In genomic region chr6:108653864-108654402, GRCh38 we compare ENCODE assay signal across 10 cellular contexts.
DNase-seq lines count a peak whose midpoint lies in the region; ATAC-seq, FAIRE-seq and TF ChIP-seq lines count a peak whose summit lies in the region.
"Had no signal": no experiment of that assay in that cellular context is flagged by ENCODE, and none has a peak within 500 bp of the region (broad histone marks: within the 10 kb centered on the region; RNA-seq: fewer than 3 reads in every experiment).

No MANE protein-coding gene starts in this region.

- no peaks in the 10 kb centered on the region for H3K27me3 ChIP-seq in CD4-positive, alpha-beta T cell (ENCODE audit: control insufficient read depth, insufficient read depth, low read length)
- H3K27me3 ChIP-seq in astrocyte (ENCODE audit: insufficient read depth, low read length) (no peaks in the 10 kb centered on the region), left ventricle myocardium inferior (ENCODE audit: low read depth) (no peaks in the 10 kb centered on the region), psoas muscle (ENCODE audit: insufficient read depth in 3 of 3, low read length in 2 of 3) (no peaks in the 10 kb centered on the region)

- H3K79me2 ChIP-seq in astrocyte (ENCODE audit: insufficient read depth, low read length) = peaks cover 78% of the 10 kb centered on the region

- no peak overlapping the region for H3K27ac ChIP-seq in CD4-positive, alpha-beta T cell (ENCODE audit: low read depth, low read length)
- no peak overlapping the region for H3K27ac ChIP-seq in astrocyte (ENCODE audit: low read depth, low read length)
- peak overlapping the region; percentile 94 for H3K27ac ChIP-seq in left ventricle myocardium inferior (replicated peaks)
- peak overlapping the region; percentile 84 for H3K27ac ChIP-seq in psoas muscle

- no peaks in the 10 kb centered on the region for H3K9me3 Mint-ChIP-seq in CD4-positive, alpha-beta T cell
- H3K9me3 Mint-ChIP-seq in astrocyte (ENCODE audit: unreplicated experiment) = no peaks in the 10 kb centered on the region
- H3K9me3 Mint-ChIP-seq: activated T-cell treated with anti-CD3 and anti-CD28 coated beads, Interleukin-2, amount 50 U/mL, for 72 hours had no signal

- H3K4me1 Mint-ChIP-seq in CD4-positive, alpha-beta T cell (ENCODE audit: low read depth) = peaks cover 45% of the 10 kb centered on the region
- peaks cover 32% of the 10 kb centered on the region for H3K4me1 Mint-ChIP-seq in astrocyte (ENCODE audit: low read depth, unreplicated experiment)

- FAIRE-seq in astrocyte (lab: Jason Lieb, UNC) = no peak

- intact Hi-C loops in CD4-positive, alpha-beta T cell (cut with DNase I, micrococcal nuclease) = no loop called here
- intact Hi-C loops in left ventricle myocardium inferior (cut with micrococcal nuclease) (loop anchor here (10.0 kb wide), 1 partner anchor 89 kb away; the partner anchor contains the start of gene FOXO3), psoas muscle (cut with DNase I) (loop anchor here in 1 of 2 donors (5.0 kb wide), 2 partner anchors 62 to 92 kb away; partner anchors contain the start of gene FOXO3)

- POLR2A ChIA-PET in CD4-positive, alpha-beta T cell (lab: Charles Lee) = no interaction called here

- no peak overlapping the region for H3K9ac ChIP-seq in astrocyte (ENCODE audit: low read length)

- ATAC-seq in CD4-positive, alpha-beta T cell (ENCODE audit: poor library complexity) = peak; percentile 41
- ATAC-seq in psoas muscle = peak; percentile 28 to 78 (median 75)
- no peak for ATAC-seq in HG03280 (IDR thresholded peaks at IDR 0.05; ENCODE audit: unreplicated experiment)
- ATAC-seq: activated T-cell treated with anti-CD3 and anti-CD28 coated beads, Interleukin-2, amount 50 U/mL, for 72 hours had no signal

- H3K4me2 ChIP-seq in astrocyte (ENCODE audit: low read length) = peak overlapping the region; percentile 47

- no peak overlapping the region for H2AFZ ChIP-seq in astrocyte (ENCODE audit: low read depth, low read length)

- 5 to 8% (median 7%) methylated on average over 4 of the region's 4 CpGs for WGBS in psoas muscle, 3 donors

- H3K4me1 ChIP-seq in astrocyte (ENCODE audit: insufficient read depth, low read length) = peaks cover 44% of the 10 kb centered on the region
- peaks cover 97% of the 10 kb centered on the region for H3K4me1 ChIP-seq in left ventricle myocardium inferior
- H3K4me1 ChIP-seq in psoas muscle = peaks cover 92% of the 10 kb centered on the region

- H3K27me3 Mint-ChIP-seq in CD4-positive, alpha-beta T cell = no peaks in the 10 kb centered on the region
- no peaks in the 10 kb centered on the region for H3K27me3 Mint-ChIP-seq in astrocyte (ENCODE audit: low read depth, unreplicated experiment)

- no peaks in the 10 kb centered on the region for H3K9me3 ChIP-seq in CD4-positive, alpha-beta T cell (ENCODE audit: control insufficient read depth, low read length)
- H3K9me3 ChIP-seq in astrocyte (ENCODE audit: insufficient read depth, low read depth, low read length) = no peaks in the 10 kb centered on the region
- no peaks in the 10 kb centered on the region for H3K9me3 ChIP-seq in left ventricle myocardium inferior (replicated peaks)
- no peaks in the 10 kb centered on the region for H3K9me3 ChIP-seq in psoas muscle

- H3K27ac Mint-ChIP-seq in CD4-positive, alpha-beta T cell = no peak overlapping the region
- H3K27ac Mint-ChIP-seq in astrocyte (ENCODE audit: unreplicated experiment) = no peak overlapping the region
- H3K27ac Mint-ChIP-seq: activated T-cell treated with anti-CD3 and anti-CD28 coated beads, Interleukin-2, amount 50 U/mL, for 72 hours had no signal

- CTCF ChIA-PET in CD4-positive, alpha-beta T cell (lab: Charles Lee) = no interaction called here

- no peaks in the 10 kb centered on the region for H3K36me3 ChIP-seq in astrocyte (ENCODE audit: insufficient read depth, low read length)
- no peaks in the 10 kb centered on the region for H3K36me3 ChIP-seq in left ventricle myocardium inferior
- H3K36me3 ChIP-seq in psoas muscle (ENCODE audit: insufficient read depth in 1 of 2, low read depth in 1 of 2) = no peaks in the 10 kb centered on the region

- H3K4me3 ChIP-seq in astrocyte (ENCODE audit: insufficient read depth, low read depth, low read length) (no peak overlapping the region), left ventricle myocardium inferior (peak overlapping the region; percentile 18), psoas muscle (peak overlapping the region; percentile 66)

- H3K4me3 Mint-ChIP-seq in CD4-positive, alpha-beta T cell = no peak overlapping the region
- H3K4me3 Mint-ChIP-seq in astrocyte (ENCODE audit: unreplicated experiment) = no peak overlapping the region
- H3K4me3 Mint-ChIP-seq: activated T-cell treated with anti-CD3 and anti-CD28 coated beads, Interleukin-2, amount 50 U/mL, for 72 hours had no signal

- H3K36me3 Mint-ChIP-seq in CD4-positive, alpha-beta T cell (ENCODE audit: low read depth) = no peaks in the 10 kb centered on the region
- peaks cover 4% of the 10 kb centered on the region for H3K36me3 Mint-ChIP-seq in astrocyte (ENCODE audit: low read depth, unreplicated experiment)

- TF ChIP-seq CTCF in CD4-positive, alpha-beta T cell (IDR thresholded peaks at IDR 0.05) = no peak
- no peak for TF ChIP-seq CTCF in astrocyte (IDR thresholded peaks at IDR 0.05; ENCODE audit: insufficient read depth, low read depth, low read length)
- TF ChIP-seq CTCF in left ventricle myocardium inferior (IDR thresholded peaks at IDR 0.05; ENCODE audit: borderline replicate concordance) = no peak
- no peak for TF ChIP-seq CTCF in psoas muscle (IDR thresholded peaks at IDR 0.05)

- H4K20me1 ChIP-seq in astrocyte (ENCODE audit: insufficient read depth, low read length) = peaks cover 74% of the 10 kb centered on the region

- no peak for DNase-seq in CD4-positive, alpha-beta T cell
- DNase-seq in astrocyte (ENCODE audit: low read depth) (peak; percentile 51), left ventricle myocardium inferior (peak; percentile 78), psoas muscle (peak; percentile 71 to 89), NCI-H1436 (lab: John Stamatoyannopoulos, UW) (no peak), CD1c-positive myeloid dendritic cell (ENCODE audit: extremely low spot score) (no peak), DMS114 treated with DMSO at 0.1 percent for 48 hours (lab: John Stamatoyannopoulos, UW; ENCODE audit: unreplicated experiment) (no peak)
- DNase-seq: activated T-cell treated with anti-CD3 and anti-CD28 coated beads, Interleukin-2, amount 50 U/mL, for 72 hours; NCI-H2029 treated with DMSO at 0.1 percent for 48 hours had no signal

Comparison
In these comparisons a context has a peak if more than half of its experiments do, and no peak if none do; other contexts are left out.
1. DNase-seq: peak in astrocyte (single experiment), left ventricle myocardium inferior (single experiment) and psoas muscle (2 of 2); none in CD4-positive, alpha-beta T cell (0 of 10), NCI-H1436 (single experiment), CD1c-positive myeloid dendritic cell (single experiment) and DMS114 treated with DMSO at 0.1 percent for 48 hours (single experiment).
2. H3K27ac ChIP-seq: peak in left ventricle myocardium inferior (single experiment) and psoas muscle (single experiment); none in CD4-positive, alpha-beta T cell (single experiment) and astrocyte (single experiment).